12 cellular contexts compared by ENCODE assay signal in the genomic region with DNA sequence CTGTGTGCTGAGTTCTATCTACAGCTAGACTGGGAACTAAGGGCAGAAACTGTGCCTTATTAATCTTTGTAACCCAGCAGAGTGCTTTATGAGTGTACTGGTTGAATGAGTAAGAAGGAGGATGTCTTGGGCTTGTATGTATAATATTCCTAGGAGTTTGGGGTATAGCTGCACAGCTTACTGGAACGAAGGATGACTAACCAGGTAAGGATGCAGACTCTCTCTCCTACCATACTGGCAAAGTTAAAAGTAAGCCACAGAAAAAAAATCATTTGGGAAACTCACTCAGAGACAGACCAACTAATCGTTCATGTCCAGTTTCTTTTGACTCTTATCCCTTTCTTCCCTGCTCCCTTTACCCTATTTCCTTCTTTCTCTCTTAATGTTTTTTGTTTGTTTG. TPM values are rescaled to one million over a fixed set of nuclear protein-coding genes. Genes with fewer than 3 reads are reported as not detected.
DNase-seq lines count a peak whose midpoint lies in the region; TF ChIP-seq lines count a peak whose summit lies in the region.
"Had no signal": no experiment of that assay in that cellular context is flagged by ENCODE, and none has a peak within 500 bp of the region (broad histone marks: within the 10 kb centered on the region; RNA-seq: fewer than 3 reads in every experiment).

No MANE protein-coding gene starts in this region.

- H2AFZ ChIP-seq in smooth muscle cell (ENCODE audit: low read depth): no peak overlapping the region

- H3K9ac ChIP-seq in smooth muscle cell (ENCODE audit: low read depth): no peak overlapping the region

- DNase-seq in activated naive CD4-positive, alpha-beta T cell treated with Interleukin-2 at 50 U/mL for 16 hours: no peak
- peak; percentile 67 for DNase-seq in RPMI7951 (ENCODE audit: low read depth)
- DNase-seq in epithelial cell of proximal tubule (ENCODE audit: low read depth): peak; percentile 66
- DNase-seq in smooth muscle cell (lab: John Stamatoyannopoulos, UW; ENCODE audit: unreplicated experiment): no peak
- DNase-seq in coronary artery (ENCODE audit: low spot score): no peak
- no peak for DNase-seq in T-helper 1 cell
- DNase-seq in HK-2 (ENCODE audit: unreplicated experiment): no peak
- DNase-seq: AML-193, mesendoderm, NCI-H1694 treated with DMSO at 0.1 percent for 48 hours, spleen had no signal

- H3K27ac Mint-ChIP-seq in activated naive CD4-positive, alpha-beta T cell treated with anti-CD3 and anti-CD28 coated beads, Interleukin-2, amount 50 U/mL, for 24 hours: peak overlapping the region; percentile 10

- no peaks in the 10 kb centered on the region for H3K27me3 ChIP-seq in smooth muscle cell (ENCODE audit: low read depth)
- H3K27me3 ChIP-seq: spleen had no signal

- H3K27ac ChIP-seq in smooth muscle cell (ENCODE audit: low read depth) (peak overlapping the region; percentile 50), coronary artery (no peak overlapping the region)

- H3K4me3 Mint-ChIP-seq in activated naive CD4-positive, alpha-beta T cell treated with anti-CD3 and anti-CD28 coated beads, Interleukin-2, amount 50 U/mL, for 24 hours: no peak overlapping the region

- H3K9me3 ChIP-seq in smooth muscle cell (replicated peaks; ENCODE audit: low read depth): no peaks in the 10 kb centered on the region
- H3K9me3 ChIP-seq: spleen had no signal

- H3K36me3 Mint-ChIP-seq in activated naive CD4-positive, alpha-beta T cell treated with anti-CD3 and anti-CD28 coated beads, Interleukin-2, amount 50 U/mL, for 24 hours: no peaks in the 10 kb centered on the region

- peaks cover 4% of the 10 kb centered on the region for H3K79me2 ChIP-seq in smooth muscle cell (ENCODE audit: low read depth)

- H3K4me1 Mint-ChIP-seq in activated naive CD4-positive, alpha-beta T cell treated with anti-CD3 and anti-CD28 coated beads, Interleukin-2, amount 50 U/mL, for 24 hours: peaks cover 20% of the 10 kb centered on the region

- TF ChIP-seq CTCF in epithelial cell of proximal tubule (conservative IDR thresholded peaks at IDR 0.05; ENCODE audit: low read depth, low read length) (no peak), smooth muscle cell (IDR thresholded peaks at IDR 0.05; ENCODE audit: borderline replicate concordance, insufficient read depth, poor library complexity, severe bottlenecking) (no peak), coronary artery (IDR thresholded peaks at IDR 0.05) (no peak)

- no peaks in the 10 kb centered on the region for H3K27me3 Mint-ChIP-seq in activated naive CD4-positive, alpha-beta T cell treated with anti-CD3 and anti-CD28 coated beads, Interleukin-2, amount 50 U/mL, for 24 hours

- peaks cover 3% of the 10 kb centered on the region for H3F3A ChIP-seq in smooth muscle cell (ENCODE audit: low read depth)

- no peak overlapping the region for H3K4me2 ChIP-seq in smooth muscle cell

- H3K9me3 Mint-ChIP-seq in activated naive CD4-positive, alpha-beta T cell treated with anti-CD3 and anti-CD28 coated beads, Interleukin-2, amount 50 U/mL, for 24 hours: no peaks in the 10 kb centered on the region

- no peaks in the 10 kb centered on the region for H3K36me3 ChIP-seq in smooth muscle cell (ENCODE audit: low read depth)
- H3K36me3 ChIP-seq: spleen had no signal

- H3K4me1 ChIP-seq in smooth muscle cell (ENCODE audit: low read depth): peaks cover 4% of the 10 kb centered on the region

- no peak overlapping the region for H3K4me3 ChIP-seq in epithelial cell of proximal tubule (ENCODE audit: low read depth, low read length)
- H3K4me3 ChIP-seq in smooth muscle cell: no peak overlapping the region
- H3K4me3 ChIP-seq in coronary artery: no peak overlapping the region
- H3K4me3 ChIP-seq: spleen had no signal

- no peaks in the 10 kb centered on the region for H4K20me1 ChIP-seq in smooth muscle cell (ENCODE audit: low read depth)

- WGBS in smooth muscle cell (ENCODE audit: low lambda C conversion rate): 43% methylated on average over 2 of the region's 2 CpGs

RNA-seq across cellular contexts. Expression of a gene that starts 1.4 kb away (rescaled TPM):
- 25.1 and 40.3 TPM in 2 replicates for total RNA-seq in RPMI7951 (2014; rRNA removed; shearing (Covaris generic))
- 25.4 TPM in 2 replicates for total RNA-seq in epithelial cell of proximal tubule
- 9.4 and 18.6 TPM in 2 replicates for total RNA-seq in smooth muscle cell
- 8.0 and 16.9 TPM in 2 replicates for polyA plus RNA-seq in smooth muscle cell

RNA-seq across cellular contexts. Expression of a gene that starts 24.7 kb away (rescaled TPM):
- total RNA-seq in RPMI7951 (2014; rRNA removed; shearing (Covaris generic)): 13.3 and 14.4 TPM in 2 replicates
- total RNA-seq in epithelial cell of proximal tubule (11.3 and 12.2 TPM in 2 replicates), smooth muscle cell (13.4 and 16.3 TPM in 2 replicates)
- 9.1 and 16.0 TPM in 2 replicates for polyA plus RNA-seq in smooth muscle cell

Comparison
In these comparisons a context has a peak if more than half of its experiments do, and no peak if none do; other contexts are left out.
1. DNase-seq: peak in RPMI7951 (single experiment) and epithelial cell of proximal tubule (single experiment); none in activated naive CD4-positive, alpha-beta T cell treated with Interleukin-2 at 50 U/mL for 16 hours (single experiment), smooth muscle cell (single experiment), coronary artery (single experiment), T-helper 1 cell (0 of 5) and HK-2 (single experiment).